In the genomic region with DNA sequence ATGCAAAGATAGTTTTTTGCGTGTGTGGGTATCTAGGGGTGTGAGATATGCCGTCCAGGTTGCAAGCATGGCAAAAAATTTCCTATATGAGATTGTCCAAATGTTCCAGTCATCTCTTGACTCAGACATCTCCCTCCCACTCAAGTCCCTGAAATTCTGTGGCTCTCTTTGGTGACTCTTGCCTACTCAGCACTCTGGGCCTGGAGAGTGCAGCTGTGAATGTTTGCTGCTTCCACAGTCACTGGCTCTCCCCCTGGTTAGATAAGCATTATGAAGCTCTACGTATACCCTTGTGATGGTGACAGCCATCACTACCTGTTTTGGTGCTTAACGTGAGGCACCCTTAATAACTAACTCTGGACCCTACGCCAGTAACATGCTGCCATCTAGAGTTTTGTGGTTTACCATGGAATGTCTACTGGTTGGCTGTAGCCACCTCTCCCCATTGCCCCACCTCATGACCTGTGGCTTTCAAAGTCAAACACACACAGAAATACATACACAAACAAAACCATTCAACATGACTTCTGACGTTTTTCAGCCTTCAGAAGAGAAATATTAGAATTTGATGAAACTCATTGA, we compare ENCODE assay signal across 9 cellular contexts.
DNase-seq lines count a peak whose midpoint lies in the region; ATAC-seq, FAIRE-seq and TF ChIP-seq lines count a peak whose summit lies in the region.
"Had no signal": no experiment of that assay in that cellular context is flagged by ENCODE, and none has a peak within 500 bp of the region (broad histone marks: within the 10 kb centered on the region; RNA-seq: fewer than 3 reads in every experiment).

No MANE protein-coding gene starts in this region.

- H3K27me3 Mint-ChIP-seq in activated CD8-positive, alpha-beta memory T cell treated with anti-CD3 and anti-CD28 coated beads, Interleukin-2, amount 10 ng/mL, durations not matched to agents 7 days and 5 days, result no peaks in the 10 kb centered on the region

- H3K27me3 ChIP-seq in BE2C (no peaks in the 10 kb centered on the region), SU-DHL-6 (ENCODE audit: low read length) (no peaks in the 10 kb centered on the region), parathyroid adenoma (ENCODE audit: control insufficient read depth, insufficient read depth, low read length) (no peaks in the 10 kb centered on the region)

- H3K9me3 Mint-ChIP-seq in activated CD8-positive, alpha-beta memory T cell treated with anti-CD3 and anti-CD28 coated beads, Interleukin-2, amount 10 ng/mL, durations not matched to agents 7 days and 5 days (ENCODE audit: low read depth), result no peaks in the 10 kb centered on the region

- no peaks in the 10 kb centered on the region; the same call in 1 of the 2 replicates for H3K4me1 ChIP-seq in BE2C
- H3K4me1 ChIP-seq in parathyroid adenoma, result peaks cover 17% of the 10 kb centered on the region

- no peak overlapping the region for H3K27ac Mint-ChIP-seq in activated CD8-positive, alpha-beta memory T cell treated with anti-CD3 and anti-CD28 coated beads, Interleukin-2, amount 10 ng/mL, durations not matched to agents 7 days and 5 days

- CTCF ChIA-PET in activated CD8-positive, alpha-beta memory T cell treated with anti-CD3 and anti-CD28 coated beads, Interleukin-2, amount 10 ng/mL, durations not matched to agents 7 days and 5 days (lab: Charles Lee), result interaction anchor here (1.0 kb wide), 1 partner anchor 622 kb away, joined by 3 read pairs; a partner anchor contains a TSS

- peak; percentile 61 for TF ChIP-seq CTCF in BE2C (IDR thresholded peaks at IDR 0.05; ENCODE audit: low read depth, low read length)
- TF ChIP-seq CTCF in SU-DHL-6 (IDR thresholded peaks at IDR 0.05; ENCODE audit: insufficient read depth, low read length, poor library complexity, severe bottlenecking), result no peak
- TF ChIP-seq CTCF in parathyroid adenoma (IDR thresholded peaks at IDR 0.05), result peak; percentile 56

- H3K9me2 ChIP-seq in SU-DHL-6 (replicated peaks; ENCODE audit: insufficient read depth, low read length), result no peaks in the 10 kb centered on the region

- H3K36me3 ChIP-seq in BE2C (no peaks in the 10 kb centered on the region), SU-DHL-6 (ENCODE audit: low read length) (no peaks in the 10 kb centered on the region), parathyroid adenoma (ENCODE audit: control insufficient read depth, insufficient read depth, low read length) (no peaks in the 10 kb centered on the region)

- no peak overlapping the region for H3K27ac ChIP-seq in SU-DHL-6 (ENCODE audit: low read depth, low read length)
- peak overlapping the region; percentile 53 for H3K27ac ChIP-seq in parathyroid adenoma

- H3K79me2 ChIP-seq in SU-DHL-6 (ENCODE audit: insufficient read depth, low read length), result no peaks in the 10 kb centered on the region
- H3K79me2 ChIP-seq in parathyroid adenoma, result no peaks in the 10 kb centered on the region

- H3K4me3 ChIP-seq in BE2C (ENCODE audit: low read depth, low read length) (no peak overlapping the region), SU-DHL-6 (ENCODE audit: insufficient read depth, low read length, poor library complexity, severe bottlenecking) (no peak overlapping the region), parathyroid adenoma (ENCODE audit: low read depth, low read length) (no peak overlapping the region)

- no peaks in the 10 kb centered on the region for H3K9me3 ChIP-seq in BE2C
- H3K9me3 ChIP-seq in SU-DHL-6 (ENCODE audit: insufficient read depth, low read length), result no peaks in the 10 kb centered on the region
- H3K9me3 ChIP-seq in parathyroid adenoma (ENCODE audit: control insufficient read depth, low read length), result no peaks in the 10 kb centered on the region

- H2AFZ ChIP-seq in SU-DHL-6 (ENCODE audit: low read depth, low read length, severe bottlenecking) (peak overlapping the region; percentile 57), parathyroid adenoma (peak overlapping the region; percentile 55)

- H3K4me2 ChIP-seq in SU-DHL-6 (ENCODE audit: low read depth, low read length, poor library complexity, severe bottlenecking) (no peak overlapping the region), parathyroid adenoma (ENCODE audit: low read length) (no peak overlapping the region)

- no peak overlapping the region for H3K9ac ChIP-seq in SU-DHL-6 (ENCODE audit: low read length)
- H3K9ac ChIP-seq in parathyroid adenoma, result no peak overlapping the region

- H4K20me1 ChIP-seq in SU-DHL-6 (ENCODE audit: low read depth, low read length), result no peaks in the 10 kb centered on the region

- FAIRE-seq in GM19239 (lab: Jason Lieb, UNC), result no peak

- H3K36me3 Mint-ChIP-seq in activated CD8-positive, alpha-beta memory T cell treated with anti-CD3 and anti-CD28 coated beads, Interleukin-2, amount 10 ng/mL, durations not matched to agents 7 days and 5 days, result no peaks in the 10 kb centered on the region

- no peaks in the 10 kb centered on the region for H3K4me1 Mint-ChIP-seq in activated CD8-positive, alpha-beta memory T cell treated with anti-CD3 and anti-CD28 coated beads, Interleukin-2, amount 10 ng/mL, durations not matched to agents 7 days and 5 days

- no peaks in the 10 kb centered on the region for H3F3A ChIP-seq in SU-DHL-6 (ENCODE audit: insufficient read depth)

- peak; percentile 52 for ATAC-seq in HG03135 (IDR thresholded peaks at IDR 0.05; ENCODE audit: unreplicated experiment)
- no peak for ATAC-seq in activated CD8-positive, alpha-beta memory T cell treated with anti-CD3 and anti-CD28 coated beads, Interleukin-2, amount 10 ng/mL, durations not matched to agents 7 days and 5 days

- H3K4me3 Mint-ChIP-seq in activated CD8-positive, alpha-beta memory T cell treated with anti-CD3 and anti-CD28 coated beads, Interleukin-2, amount 10 ng/mL, durations not matched to agents 7 days and 5 days, result no peak overlapping the region
- H3K4me3 Mint-ChIP-seq: nephron had no signal

- DNase-seq in BE2C, result peak; percentile 34
- peak; percentile 9 for DNase-seq in GM19239 (ENCODE audit: insufficient read length, low spot score)
- no peak for DNase-seq in activated CD8-positive, alpha-beta memory T cell treated with anti-CD3 and anti-CD28 coated beads, Interleukin-2, amount 10 ng/mL, durations not matched to agents 7 days and 5 days
- DNase-seq in hypothalamus (lab: John Stamatoyannopoulos, UW), result no peak
- no peak for DNase-seq in stimulated activated CD4-positive, alpha-beta T cell treated with anti-CD3 and anti-CD28 coated beads, Interleukin-12 subunit alpha, Interleukin-12 subunit beta, amount 100 ng/mL, for 4 hours

Comparison
In these comparisons a context has a peak if more than half of its experiments do, and no peak if none do; other contexts are left out.
1. DNase-seq: peak in BE2C (single experiment) and GM19239 (single experiment); none in activated CD8-positive, alpha-beta memory T cell treated with anti-CD3 and anti-CD28 coated beads, Interleukin-2, amount 10 ng/mL, durations not matched to agents 7 days and 5 days (single experiment), hypothalamus (0 of 51) and stimulated activated CD4-positive, alpha-beta T cell treated with anti-CD3 and anti-CD28 coated beads, Interleukin-12 subunit alpha, Interleukin-12 subunit beta, amount 100 ng/mL, for 4 hours (single experiment).